In genomic region chr15:89119489-89120478, GRCh38 we compare ENCODE assay signal across 9 cellular contexts. TPM values are rescaled to one million over a fixed set of nuclear protein-coding genes. Genes with fewer than 3 reads are reported as not detected.
DNase-seq lines count a peak whose midpoint lies in the region; ATAC-seq and TF ChIP-seq lines count a peak whose summit lies in the region.
"Had no signal": no experiment of that assay in that cellular context is flagged by ENCODE, and none has a peak within 500 bp of the region (broad histone marks: within the 10 kb centered on the region; RNA-seq: fewer than 3 reads in every experiment).

No MANE protein-coding gene starts in this region.

- TF ChIP-seq POLR2A in vagina (IDR thresholded peaks at IDR 0.05), result no peak

- H3K27ac ChIP-seq in coronary artery (peak overlapping the region; percentile 63 to 78), lower lobe of right lung (peak overlapping the region; percentile 79), vagina (peak overlapping the region; percentile 81)

- intact Hi-C loops in Right ventricle myocardium inferior (cut with DNase I), result no loop called here
- intact Hi-C loops in cardiac septum (cut with DNase I), result loop anchor here (2.0 kb wide), 1 partner anchor 31 kb away; the partner anchor contains the start of gene ABHD2
- intact Hi-C loops in lower lobe of right lung (cut with DNase I), result no loop called here
- intact Hi-C loops in vagina (cut with DNase I), result no loop called here

- H3K36me3 ChIP-seq in lower lobe of right lung (peaks cover 69% of the 10 kb centered on the region), vagina (peaks cover 0 to 15% of the 10 kb centered on the region in 2 donors)

- peak; percentile 43 for ATAC-seq in Right ventricle myocardium inferior
- peak; percentile 53 to 75 for ATAC-seq in lower lobe of right lung
- no peak for ATAC-seq in GM19455 (IDR thresholded peaks at IDR 0.05; ENCODE audit: unreplicated experiment)

- H3K27me3 ChIP-seq in lower lobe of right lung (ENCODE audit: low read depth) (no peaks in the 10 kb centered on the region), vagina (no peaks in the 10 kb centered on the region)

- H3K4me1 ChIP-seq in lower lobe of right lung (peaks cover 58% of the 10 kb centered on the region), vagina (peaks cover 74% of the 10 kb centered on the region)

- no peaks in the 10 kb centered on the region for H3K9me3 ChIP-seq in lower lobe of right lung
- H3K9me3 ChIP-seq in vagina, result no peaks in the 10 kb centered on the region

- DNase-seq in Right ventricle myocardium inferior (ENCODE audit: missing footprints) (no peak), cardiac septum (ENCODE audit: low spot score) (no peak), coronary artery (ENCODE audit: low spot score) (no peak), lower lobe of right lung (no peak), vagina (ENCODE audit: extremely low spot score in 2 of 2) (no peak), NCI-H2171 (lab: John Stamatoyannopoulos, UW) (no peak), T-helper 1 cell (no peak)
- DNase-seq: activated effector memory CD4-positive, alpha-beta T cell treated with anti-CD3 and anti-CD28 coated beads, Interleukin-2, amount 50 U/mL, for 16 hours had no signal

- H3K4me3 ChIP-seq in coronary artery, result no peak overlapping the region
- no peak overlapping the region for H3K4me3 ChIP-seq in lower lobe of right lung
- H3K4me3 ChIP-seq in vagina, result no peak overlapping the region

- TF ChIP-seq CTCF in coronary artery (IDR thresholded peaks at IDR 0.05) (no peak), lower lobe of right lung (IDR thresholded peaks at IDR 0.05) (no peak), vagina (IDR thresholded peaks at IDR 0.05) (no peak)

RNA-seq across cellular contexts. Expression of gene ABHD2, which starts 31.5 kb away (rescaled TPM):
- total RNA-seq in Right ventricle myocardium inferior (69.9 TPM), cardiac septum (185 TPM), lower lobe of right lung (202 TPM), vagina (33.6 TPM)
